ENCODE assay signal across 10 cellular contexts in the genomic region with DNA sequence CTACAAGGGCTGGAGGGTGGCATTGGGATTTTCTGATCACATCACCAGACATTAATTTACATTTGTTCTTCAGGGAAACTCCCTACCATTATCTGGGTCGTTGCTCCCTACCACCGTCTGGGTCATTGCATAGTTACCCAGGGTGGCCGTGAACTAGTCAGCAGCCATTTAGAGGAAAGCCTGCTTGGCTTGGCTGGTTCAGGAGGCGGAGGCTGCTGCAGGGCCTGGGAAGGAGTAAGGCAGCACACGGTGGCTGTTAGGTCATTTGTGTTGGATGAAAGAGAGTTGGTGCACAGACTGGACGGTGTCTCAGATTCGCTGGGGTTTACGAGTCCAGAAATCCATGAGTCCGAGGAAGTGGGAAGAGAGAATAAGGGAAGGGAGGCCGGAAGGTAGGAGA. TPM values are rescaled to one million over a fixed set of nuclear protein-coding genes. Genes with fewer than 3 reads are reported as not detected.
DNase-seq lines count a peak whose midpoint lies in the region; ATAC-seq and TF ChIP-seq lines count a peak whose summit lies in the region.
"Had no signal": no experiment of that assay in that cellular context is flagged by ENCODE, and none has a peak within 500 bp of the region (broad histone marks: within the 10 kb centered on the region; RNA-seq: fewer than 3 reads in every experiment).

No MANE protein-coding gene starts in this region.

- H3K36me3 ChIP-seq in BLaER1 treated with 17β-estradiol and CSF1 and Interleukin-3, amounts not matched to agents 10 nM and 100 nM = peaks cover 0 to 47% (median 27%) of the 10 kb centered on the region in 11 experiments; a peak in 20 of 22 replicates

- ATAC-seq in GM18909 (IDR thresholded peaks at IDR 0.05; ENCODE audit: poor library complexity, unreplicated experiment) = peak; percentile 69
- peak; percentile 67 for ATAC-seq in HG03354 (IDR thresholded peaks at IDR 0.05; ENCODE audit: poor library complexity, severe bottlenecking, unreplicated experiment)

- TF ChIP-seq CTCF in endothelial cell (IDR thresholded peaks at IDR 0.05; ENCODE audit: unreplicated experiment) = no peak
- TF ChIP-seq CTCF in RWPE1 (conservative IDR thresholded peaks at IDR 0.05; ENCODE audit: low read depth) = no peak

- DNase-seq in endothelial cell (ENCODE audit: low spot score) (no peak), NCI-H524 treated with DMSO at 0.1 percent for 48 hours (lab: John Stamatoyannopoulos, UW) (no peak), foreskin melanocyte (no peak), RWPE1 (ENCODE audit: low spot score) (no peak), CD1c-positive myeloid dendritic cell (ENCODE audit: extremely low spot score) (no peak)
- DNase-seq: COR-L47, SHP77 had no signal

- H3K27me3 ChIP-seq in BLaER1 treated with 17β-estradiol and CSF1 and Interleukin-3, amounts not matched to agents 10 nM and 100 nM = no peaks in the 10 kb centered on the region

- no peaks in the 10 kb centered on the region for H3K9me3 Mint-ChIP-seq in endothelial cell (ENCODE audit: unreplicated experiment)

- peaks cover 41% of the 10 kb centered on the region for H3K4me1 Mint-ChIP-seq in endothelial cell (ENCODE audit: unreplicated experiment)

- CTCF ChIA-PET in RWPE1 (lab: Yijun Ruan, JAX) = no interaction called here

- peaks cover 8% of the 10 kb centered on the region for H3K27me3 Mint-ChIP-seq in endothelial cell (ENCODE audit: unreplicated experiment)

- H4K20me1 ChIP-seq in BLaER1 treated with 17β-estradiol and CSF1 and Interleukin-3, amounts not matched to agents 10 nM and 100 nM = peaks cover 89 to 100% (median 99%) of the 10 kb centered on the region in 11 experiments

- H3K4me1 ChIP-seq in BLaER1 treated with 17β-estradiol and CSF1 and Interleukin-3, amounts not matched to agents 10 nM and 100 nM = peaks cover 37 to 66% (median 59%) of the 10 kb centered on the region in 10 experiments

- H3K36me3 Mint-ChIP-seq in endothelial cell (ENCODE audit: low read depth, unreplicated experiment) = peaks cover 6% of the 10 kb centered on the region

- H3K4me3 Mint-ChIP-seq in endothelial cell (ENCODE audit: unreplicated experiment) = no peak overlapping the region

- H3K27ac ChIP-seq in BLaER1 treated with 17β-estradiol and CSF1 and Interleukin-3, amounts not matched to agents 10 nM and 100 nM = no peak overlapping the region
- H3K27ac ChIP-seq in RWPE1 = no peak overlapping the region

- peak overlapping the region; percentile 10 for H3K27ac Mint-ChIP-seq in endothelial cell (ENCODE audit: unreplicated experiment)

- H3K4me2 ChIP-seq in BLaER1 treated with 17β-estradiol and CSF1 and Interleukin-3, amounts not matched to agents 10 nM and 100 nM = peak overlapping the region in 7 of 11 experiments; percentile 5 to 76 (median 18); a peak in 6 of 22 replicates

- no peak overlapping the region for H3K9ac ChIP-seq in BLaER1 treated with 17β-estradiol and CSF1 and Interleukin-3, amounts not matched to agents 10 nM and 100 nM

- H3K4me3 ChIP-seq in BLaER1 treated with 17β-estradiol and CSF1 and Interleukin-3, amounts not matched to agents 10 nM and 100 nM = no peak overlapping the region

- POLR2A ChIA-PET in RWPE1 (lab: Yijun Ruan, JAX; ENCODE audit: low non-redundant PET) = no interaction called here

- H3K9me3 ChIP-seq in BLaER1 treated with 17β-estradiol and CSF1 and Interleukin-3, amounts not matched to agents 10 nM and 100 nM (replicated peaks in 1 of 11) = no peaks in the 10 kb centered on the region

RNA-seq across cellular contexts. Expression of a gene that starts 17.8 kb away (rescaled TPM):
- 104 TPM for total RNA-seq in endothelial cell (ENCODE audit: unreplicated experiment)
